Comparison of ENCODE assay signal across 21 cellular contexts in the genomic region with DNA sequence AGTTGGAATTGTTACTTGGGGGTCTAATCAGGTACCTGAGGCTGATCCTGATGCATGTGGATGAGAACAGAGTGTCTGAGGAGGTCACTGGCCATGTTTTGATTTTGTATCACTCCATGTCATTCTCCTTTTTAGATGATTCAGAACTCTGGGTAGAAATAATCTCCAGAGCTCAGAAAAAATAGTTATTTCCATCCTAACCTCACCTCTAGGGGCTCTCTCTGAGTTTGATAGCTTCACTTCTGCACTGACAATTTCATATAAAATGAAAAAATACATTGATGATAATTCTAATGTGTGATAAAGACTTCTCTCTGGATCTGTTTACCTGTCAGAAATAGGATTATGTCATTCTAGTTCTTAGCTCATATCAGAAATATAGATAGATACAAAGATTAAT. TPM values are rescaled to one million over a fixed set of nuclear protein-coding genes. Genes with fewer than 3 reads are reported as not detected.
"Had no signal": no experiment of that assay in that cellular context is flagged by ENCODE, and none has a peak within 500 bp of the region (broad histone marks: within the 10 kb centered on the region; RNA-seq: fewer than 3 reads in every experiment).

No MANE protein-coding gene starts in this region.

- H3K79me2 ChIP-seq: parathyroid adenoma had no signal

- H3K4me3 ChIP-seq: breast epithelium, gastroesophageal sphincter, heart right ventricle, lung, neural progenitor cell, stomach, testis, upper lobe of right lung had no signal

- H3K9me3 ChIP-seq: breast epithelium, gastroesophageal sphincter, heart right ventricle, stomach, testis, upper lobe of right lung had no signal

- H3K9me3 Mint-ChIP-seq: activated naive CD4-positive, alpha-beta T cell treated with anti-CD3 and anti-CD28 coated beads for 36 hours; activated naive CD8-positive, alpha-beta T cell treated with anti-CD3 and anti-CD28 coated beads, Interleukin-2, amount 50 U/mL, for 24 hours; activated T-helper 2 cell treated with anti-CD3 and anti-CD28 coated beads, Interferon-gamma antibody, Interleukin-2, Interleukin-4, amounts not matched to agents 10 μg/mL and 5 μg/mL and 100 μg/mL, durations not matched to agents 14 hours and 24 hours and 36 hours; dendritic cell treated with granulocyte-macrophage colony-stimulating factor and Interleukin-4, amounts not matched to agents 40 ng/mL and 50 ng/mL, for 4 days; effector memory CD8-positive, alpha-beta T cell; neural progenitor cell had no signal

- H3K4me1 ChIP-seq: breast epithelium, gastroesophageal sphincter, heart right ventricle, neural progenitor cell, parathyroid adenoma, stomach, testis, upper lobe of right lung had no signal

- H3K27ac ChIP-seq: breast epithelium, epithelial cell of prostate, gastroesophageal sphincter, heart right ventricle, neural progenitor cell, parathyroid adenoma, stomach, testis, upper lobe of right lung, WERI-Rb-1 had no signal

- H3K4me1 Mint-ChIP-seq: activated naive CD8-positive, alpha-beta T cell treated with anti-CD3 and anti-CD28 coated beads, Interleukin-2, amount 50 U/mL, for 24 hours; neural progenitor cell had no signal

- H3K4me3 Mint-ChIP-seq: activated naive CD4-positive, alpha-beta T cell treated with anti-CD3 and anti-CD28 coated beads for 36 hours; activated naive CD8-positive, alpha-beta T cell treated with anti-CD3 and anti-CD28 coated beads, Interleukin-2, amount 50 U/mL, for 24 hours; dendritic cell treated with granulocyte-macrophage colony-stimulating factor and Interleukin-4, amounts not matched to agents 40 ng/mL and 50 ng/mL, for 4 days; effector memory CD8-positive, alpha-beta T cell; neural progenitor cell had no signal

- DNase-seq: activated CD4-positive, alpha-beta T cell treated with anti-CD3 and anti-CD28 coated beads, Interleukin-2, amount 50 U/mL, for 48 hours; activated naive CD4-positive, alpha-beta T cell treated with anti-CD3 and anti-CD28 coated beads for 36 hours; activated naive CD8-positive, alpha-beta T cell treated with anti-CD3 and anti-CD28 coated beads, Interleukin-2, amount 50 U/mL, for 24 hours; aorta; cerebellar nuclear complex; effector memory CD8-positive, alpha-beta T cell; heart right ventricle; stimulated activated CD4-positive, alpha-beta T cell treated with anti-CD3 and anti-CD28 coated beads, Interleukin-12 subunit alpha, Interleukin-12 subunit beta, amount 100 ng/mL, for 4 hours; stimulated activated CD4-positive, alpha-beta T cell treated with anti-CD3 and anti-CD28 coated beads, Interleukin-2, amount 100 ng/mL, for 24 hours; stomach; testis; upper lobe of right lung; WERI-Rb-1 had no signal

- H2AFZ ChIP-seq: neural progenitor cell, parathyroid adenoma had no signal

- H3K36me3 Mint-ChIP-seq: neural progenitor cell had no signal

- H3K9ac ChIP-seq: neural progenitor cell, parathyroid adenoma had no signal

- H3K4me2 ChIP-seq: neural progenitor cell had no signal

- H3K27me3 ChIP-seq: breast epithelium, neural progenitor cell, testis had no signal

- H3K27ac Mint-ChIP-seq: activated naive CD4-positive, alpha-beta T cell treated with anti-CD3 and anti-CD28 coated beads for 36 hours; activated naive CD8-positive, alpha-beta T cell treated with anti-CD3 and anti-CD28 coated beads, Interleukin-2, amount 50 U/mL, for 24 hours; activated T-helper 2 cell treated with anti-CD3 and anti-CD28 coated beads, Interferon-gamma antibody, Interleukin-2, Interleukin-4, amounts not matched to agents 10 μg/mL and 5 μg/mL and 100 μg/mL, durations not matched to agents 14 hours and 24 hours and 36 hours; dendritic cell treated with granulocyte-macrophage colony-stimulating factor and Interleukin-4, amounts not matched to agents 40 ng/mL and 50 ng/mL, for 4 days; effector memory CD8-positive, alpha-beta T cell; neural progenitor cell had no signal

- H3K36me3 ChIP-seq: breast epithelium, gastroesophageal sphincter, heart right ventricle, neural progenitor cell, stomach, upper lobe of right lung, WERI-Rb-1 had no signal

RNA-seq across cellular contexts. Expression of a gene that starts 6.2 kb away (rescaled TPM):
- total RNA-seq: activated naive CD4-positive, alpha-beta T cell treated with anti-CD3 and anti-CD28 coated beads for 36 hours; activated T-helper 2 cell treated with anti-CD3 and anti-CD28 coated beads, Interferon-gamma antibody, Interleukin-2, Interleukin-4, amounts not matched to agents 10 μg/mL and 5 μg/mL and 100 μg/mL, durations not matched to agents 14 hours and 24 hours and 36 hours; aorta; breast epithelium; gastroesophageal sphincter; heart right ventricle; lung; upper lobe of right lung had no signal
- polyA plus RNA-seq: heart right ventricle, lung had no signal

RNA-seq across cellular contexts. Expression of a gene that starts 11.8 kb away (rescaled TPM):
- total RNA-seq: activated naive CD4-positive, alpha-beta T cell treated with anti-CD3 and anti-CD28 coated beads for 36 hours; activated T-helper 2 cell treated with anti-CD3 and anti-CD28 coated beads, Interferon-gamma antibody, Interleukin-2, Interleukin-4, amounts not matched to agents 10 μg/mL and 5 μg/mL and 100 μg/mL, durations not matched to agents 14 hours and 24 hours and 36 hours; aorta; gastroesophageal sphincter; heart right ventricle; testis; upper lobe of right lung had no signal
- polyA plus RNA-seq: heart right ventricle had no signal
